10 cellular contexts compared by ENCODE assay signal in the genomic region with DNA sequence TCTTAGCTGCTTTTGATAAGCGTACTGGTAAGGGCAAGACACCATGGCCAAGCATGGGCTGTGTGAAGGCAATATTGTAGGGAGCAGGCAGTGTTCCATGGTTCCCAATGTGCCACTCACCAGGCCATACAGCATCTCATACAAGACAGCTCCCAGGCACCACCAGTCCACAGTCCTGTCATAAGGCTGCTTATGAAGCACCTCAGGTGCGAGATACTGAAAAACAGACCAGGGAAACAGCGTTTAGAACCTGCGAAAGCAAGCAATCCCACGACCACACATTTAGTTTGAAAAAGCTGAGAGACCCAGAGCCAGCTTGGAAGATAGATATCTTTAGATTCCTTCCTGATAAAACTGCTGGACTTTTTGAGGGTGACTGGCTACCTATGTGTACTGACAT.
DNase-seq lines count a peak whose midpoint lies in the region; ATAC-seq, FAIRE-seq and TF ChIP-seq lines count a peak whose summit lies in the region.
"Had no signal": no experiment of that assay in that cellular context is flagged by ENCODE, and none has a peak within 500 bp of the region (broad histone marks: within the 10 kb centered on the region; RNA-seq: fewer than 3 reads in every experiment).

No MANE protein-coding gene starts in this region.

- 76 to 83% methylated on average over 5 of the region's 5 CpGs for WGBS in lung, 2 donors

- peak overlapping the region; percentile 97 for H3K27ac Mint-ChIP-seq in activated naive CD4-positive, alpha-beta T cell treated with anti-CD3 and anti-CD28 coated beads for 36 hours
- H3K27ac Mint-ChIP-seq in MCF 10A (ENCODE audit: low read depth, unreplicated experiment): peak overlapping the region; percentile 92

- TF ChIP-seq POLR2A in GM12891 (IDR thresholded peaks at IDR 0.05; ENCODE audit: low read depth, low read length): no peak

- intact Hi-C loops in activated naive CD4-positive, alpha-beta T cell treated with anti-CD3 and anti-CD28 coated beads for 36 hours (cut with micrococcal nuclease): loop anchor here (5.0 kb wide), 1 partner anchor 219 kb away; a partner anchor contains a TSS
- intact Hi-C loops in MCF 10A (cut with micrococcal nuclease): loop anchor here (5.0 kb wide), 1 partner anchor 771 kb away; no protein-coding TSS in a partner anchor

- H3K4me3 ChIP-seq in lung (peak overlapping the region; percentile 36), thoracic aorta (peak overlapping the region; percentile 90)

- H3K9me3 Mint-ChIP-seq in activated naive CD4-positive, alpha-beta T cell treated with anti-CD3 and anti-CD28 coated beads for 36 hours: no peaks in the 10 kb centered on the region
- H3K9me3 Mint-ChIP-seq in MCF 10A (ENCODE audit: unreplicated experiment): no peaks in the 10 kb centered on the region

- H3K27me3 ChIP-seq in lung (ENCODE audit: control insufficient read depth, insufficient read depth) (no peaks in the 10 kb centered on the region), thoracic aorta (replicated peaks; ENCODE audit: insufficient read depth) (no peaks in the 10 kb centered on the region)

- no TSS peak for BruUV-seq in MCF 10A (replicated peaks; lab: Mats Ljungman, UMichigan)

- H3K4me3 Mint-ChIP-seq in activated naive CD4-positive, alpha-beta T cell treated with anti-CD3 and anti-CD28 coated beads for 36 hours: peak overlapping the region; percentile 97
- H3K4me3 Mint-ChIP-seq in MCF 10A (ENCODE audit: unreplicated experiment): peak overlapping the region; percentile 95

- FAIRE-seq in GM12891 (lab: Jason Lieb, UNC) (no peak), D721Med (lab: Jason Lieb, UNC) (no peak)

- TF ChIP-seq CTCF in MCF 10A (IDR thresholded peaks at IDR 0.05; ENCODE audit: unreplicated experiment): no peak
- no peak for TF ChIP-seq CTCF in lung (IDR thresholded peaks at IDR 0.05; ENCODE audit: control extremely low read depth, extremely low read depth)
- TF ChIP-seq CTCF in thoracic aorta (IDR thresholded peaks at IDR 0.05): no peak
- TF ChIP-seq CTCF in D721Med (IDR thresholded peaks at IDR 0.05; ENCODE audit: insufficient read depth, missing control alignments): no peak

- DNase-seq in activated naive CD4-positive, alpha-beta T cell treated with anti-CD3 and anti-CD28 coated beads for 36 hours: no peak
- no peak for DNase-seq in activated naive CD4-positive, alpha-beta T cell treated with Interleukin-2 at 50 U/mL for 16 hours
- no peak for DNase-seq in MCF 10A (ENCODE audit: unreplicated experiment)
- DNase-seq in lung (ENCODE audit: low spot score): no peak
- no peak for DNase-seq in thoracic aorta (ENCODE audit: low spot score)
- no peak for DNase-seq in GM12891 (ENCODE audit: insufficient read length, low spot score)
- no peak for DNase-seq in D721Med (ENCODE audit: insufficient read length, low spot score)
- DNase-seq: activated CD4-positive, alpha-beta T cell treated with anti-CD3 and anti-CD28 coated beads, Interleukin-2, amount 50 U/mL, for 4 hours; occipital lobe had no signal

- H3K4me1 ChIP-seq in lung (ENCODE audit: control insufficient read depth in 2 of 2, insufficient read depth in 2 of 2, low read length in 2 of 2) (peaks cover 3% of the 10 kb centered on the region in 2 donors), thoracic aorta (ENCODE audit: control insufficient read depth in 1 of 2, low read depth in 2 of 2) (peaks cover 0 to 46% of the 10 kb centered on the region in 2 donors)

- no peak overlapping the region for H3K27ac ChIP-seq in lung (ENCODE audit: low read depth in 1 of 2, low read length in 1 of 2)
- no peak overlapping the region for H3K27ac ChIP-seq in thoracic aorta

- H3K36me3 Mint-ChIP-seq in activated naive CD4-positive, alpha-beta T cell treated with anti-CD3 and anti-CD28 coated beads for 36 hours (ENCODE audit: low read depth): peaks cover 67% of the 10 kb centered on the region
- peaks cover 76% of the 10 kb centered on the region for H3K36me3 Mint-ChIP-seq in MCF 10A (ENCODE audit: insufficient read depth, unreplicated experiment)

- POLR2A ChIA-PET in MCF 10A (lab: Yijun Ruan, JAX): interaction anchor here (0.6 to 3.8 kb wide), 14 partner anchors 10 to 738 kb away, joined by 3 to 28 read pairs (median 6); no protein-coding TSS in a partner anchor

- ATAC-seq in lung (ENCODE audit: insufficient read depth, low FRiP score) (no peak), thoracic aorta (ENCODE audit: insufficient number of reproducible peaks, low FRiP score, low read depth) (no peak), HG03520 (IDR thresholded peaks at IDR 0.05; ENCODE audit: unreplicated experiment) (no peak)

- H3K9me3 ChIP-seq in lung (ENCODE audit: control insufficient read depth in 2 of 2, insufficient read depth in 1 of 2, low read length in 1 of 2): no peaks in the 10 kb centered on the region
- H3K9me3 ChIP-seq in thoracic aorta: no peaks in the 10 kb centered on the region

- H3K36me3 ChIP-seq in lung (ENCODE audit: control insufficient read depth in 2 of 2, insufficient read depth in 2 of 2, low read length in 2 of 2) (peaks cover 18 to 22% of the 10 kb centered on the region in 2 donors), thoracic aorta (peaks cover 35% of the 10 kb centered on the region)

- CTCF ChIA-PET in activated naive CD4-positive, alpha-beta T cell treated with anti-CD3 and anti-CD28 coated beads for 36 hours (lab: Charles Lee): interaction anchor here (0.7 to 2.3 kb wide), 3 partner anchors 14 to 652 kb away, joined by 3 to 10 read pairs (median 8); no protein-coding TSS in a partner anchor
- CTCF ChIA-PET in MCF 10A (lab: Yijun Ruan, JAX): interaction anchor here (0.7 to 3.1 kb wide), 14 partner anchors 11 to 737 kb away, joined by 3 to 28 read pairs (median 4); no protein-coding TSS in a partner anchor

- no peaks in the 10 kb centered on the region for H3K27me3 Mint-ChIP-seq in activated naive CD4-positive, alpha-beta T cell treated with anti-CD3 and anti-CD28 coated beads for 36 hours (ENCODE audit: low read depth)
- no peaks in the 10 kb centered on the region for H3K27me3 Mint-ChIP-seq in MCF 10A (ENCODE audit: insufficient read depth, unreplicated experiment)

- H3K4me1 Mint-ChIP-seq in activated naive CD4-positive, alpha-beta T cell treated with anti-CD3 and anti-CD28 coated beads for 36 hours (ENCODE audit: low read depth): peaks cover 46% of the 10 kb centered on the region
- peaks cover 30% of the 10 kb centered on the region for H3K4me1 Mint-ChIP-seq in MCF 10A (ENCODE audit: insufficient read depth, unreplicated experiment)

TF ChIP-seq in GM12891, 5 proteins besides CTCF, POLR2A, EP300 and RAD21:
- TF ChIP-seq TAF1 (IDR thresholded peaks at IDR 0.05; ENCODE audit: low read depth, low read length) (no peak), SPI1 (IDR thresholded peaks at IDR 0.05; ENCODE audit: low read depth, low read length) (no peak), POU2F2 (IDR thresholded peaks at IDR 0.05; ENCODE audit: low read depth, low read length) (no peak), PAX5 (IDR thresholded peaks at IDR 0.05; ENCODE audit: insufficient read depth, low read length, severe bottlenecking) (no peak), POLR2AphosphoS5 (IDR thresholded peaks at IDR 0.05; ENCODE audit: low read depth, low read length) (no peak)
